ENCODE assay signal across 8 cellular contexts in the genomic region with DNA sequence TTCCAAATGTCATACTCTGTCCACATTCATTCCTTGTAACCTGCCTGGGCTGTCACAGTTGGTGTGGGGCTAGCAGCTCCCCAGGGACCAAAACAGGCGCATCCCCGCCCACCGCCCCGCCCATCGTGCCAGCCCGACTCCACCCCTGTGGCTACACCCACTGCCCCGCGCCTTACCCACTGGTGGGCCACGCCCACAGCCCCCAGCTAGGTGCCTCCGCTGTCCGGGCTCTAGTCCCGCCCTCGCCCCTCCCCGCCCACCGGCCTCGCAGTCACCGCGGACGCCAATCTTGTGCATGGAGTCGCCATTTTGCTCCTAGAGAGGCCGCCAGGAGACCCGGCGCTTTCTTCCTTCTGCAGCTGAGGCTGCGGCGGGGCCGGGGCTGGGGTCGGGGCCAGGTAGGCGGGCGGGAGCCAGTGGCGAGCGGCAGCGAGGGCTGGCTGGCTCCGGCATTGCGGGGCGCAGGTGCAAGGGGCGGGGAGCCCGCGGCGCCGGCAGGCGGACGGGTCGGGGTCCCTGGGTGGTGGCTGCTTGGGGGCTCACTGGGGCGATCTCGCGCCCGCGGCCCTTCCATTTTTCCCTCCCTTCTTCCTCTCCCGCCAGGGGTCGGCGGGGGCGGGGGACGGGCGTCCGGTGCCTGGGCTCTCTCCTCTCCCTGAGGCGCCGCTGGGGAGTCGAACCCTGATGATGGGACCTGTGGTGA. TPM values are rescaled to one million over a fixed set of nuclear protein-coding genes. Genes with fewer than 3 reads are reported as not detected.
DNase-seq lines count a peak whose midpoint lies in the region; ATAC-seq and TF ChIP-seq lines count a peak whose summit lies in the region.

A gene with protein sequence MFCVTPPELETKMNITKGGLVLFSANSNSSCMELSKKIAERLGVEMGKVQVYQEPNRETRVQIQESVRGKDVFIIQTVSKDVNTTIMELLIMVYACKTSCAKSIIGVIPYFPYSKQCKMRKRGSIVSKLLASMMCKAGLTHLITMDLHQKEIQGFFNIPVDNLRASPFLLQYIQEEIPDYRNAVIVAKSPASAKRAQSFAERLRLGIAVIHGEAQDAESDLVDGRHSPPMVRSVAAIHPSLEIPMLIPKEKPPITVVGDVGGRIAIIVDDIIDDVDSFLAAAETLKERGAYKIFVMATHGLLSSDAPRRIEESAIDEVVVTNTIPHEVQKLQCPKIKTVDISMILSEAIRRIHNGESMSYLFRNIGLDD (plus strand): TSS at position 268 of the 703 bp plus-strand sequence. CDS start 7,703 bp downstream, outside the sequence.

- H3K4me3 ChIP-seq in AG10803 (ENCODE audit: low read length): peak within 1 kb of the TSS; percentile 69

- H3K27ac Mint-ChIP-seq in activated CD4-positive, alpha-beta T cell treated with anti-CD3 and anti-CD28 coated beads, Interleukin-2, amount 10 ng/mL, durations not matched to agents 24 days and 14 days: peak within 1 kb of the TSS; percentile 60

- peak; percentile 63 for ATAC-seq in HG03521 (IDR thresholded peaks at IDR 0.05; ENCODE audit: unreplicated experiment)

- no peaks in the 10 kb centered on the region for H3K27me3 Mint-ChIP-seq in activated CD4-positive, alpha-beta T cell treated with anti-CD3 and anti-CD28 coated beads, Interleukin-2, amount 10 ng/mL, durations not matched to agents 24 days and 14 days

- H3K27me3 ChIP-seq in layer of hippocampus (ENCODE audit: control insufficient read depth, insufficient read depth, low read length): no peaks in the 10 kb centered on the region

- DNase-seq in AG10803 (ENCODE audit: low read depth) (peak; percentile 92), GM19240 (ENCODE audit: insufficient read length, low spot score) (peak; percentile 70), NCI-H69 (lab: John Stamatoyannopoulos, UW) (peak; percentile 96)
- DNase-seq in activated CD4-positive, alpha-beta T cell treated with anti-CD3 and anti-CD28 coated beads, Interleukin-2, amount 10 ng/mL, durations not matched to agents 24 days and 14 days: peak; percentile 97
- DNase-seq in stimulated activated CD4-positive, alpha-beta T cell treated with anti-CD3 and anti-CD28 coated beads, Interleukin-1b, Interleukin-23, amount 100 ng/mL, for 1 hour (ENCODE audit: low read depth in 2 of 2): peak; percentile 94

- TF ChIP-seq CTCF in AG10803 (conservative IDR thresholded peaks at IDR 0.05; ENCODE audit: low read length): no peak

- H3K4me3 Mint-ChIP-seq in activated CD4-positive, alpha-beta T cell treated with anti-CD3 and anti-CD28 coated beads, Interleukin-2, amount 10 ng/mL, durations not matched to agents 24 days and 14 days: peak within 1 kb of the TSS; percentile 83

- intact Hi-C loops in activated CD4-positive, alpha-beta T cell treated with anti-CD3 and anti-CD28 coated beads, Interleukin-2, amount 10 ng/mL, durations not matched to agents 24 days and 14 days (cut with micrococcal nuclease): loop anchor here (2.0 kb wide), 2 partner anchors 77 to 147 kb away; a partner anchor contains a TSS

- H3K27ac ChIP-seq in cingulate gyrus (ENCODE audit: low read depth, low read length) (peak within 1 kb of the TSS; percentile 92), layer of hippocampus (ENCODE audit: low read depth, low read length) (peak within 1 kb of the TSS; percentile 76)

- no peaks in the 10 kb centered on the region for H3K9me3 Mint-ChIP-seq in activated CD4-positive, alpha-beta T cell treated with anti-CD3 and anti-CD28 coated beads, Interleukin-2, amount 10 ng/mL, durations not matched to agents 24 days and 14 days

- peaks cover 6% of the 10 kb centered on the region for H3K36me3 Mint-ChIP-seq in activated CD4-positive, alpha-beta T cell treated with anti-CD3 and anti-CD28 coated beads, Interleukin-2, amount 10 ng/mL, durations not matched to agents 24 days and 14 days (ENCODE audit: low read depth)

- H3K4me1 Mint-ChIP-seq in activated CD4-positive, alpha-beta T cell treated with anti-CD3 and anti-CD28 coated beads, Interleukin-2, amount 10 ng/mL, durations not matched to agents 24 days and 14 days: peaks cover 44% of the 10 kb centered on the region

RNA-seq across cellular contexts. Expression of the gene that starts here (rescaled TPM):
- total RNA-seq in activated CD4-positive, alpha-beta T cell treated with anti-CD3 and anti-CD28 coated beads, Interleukin-2, amount 10 ng/mL, durations not matched to agents 24 days and 14 days: 70.0 and 74.0 TPM in 2 replicates

Comparison
In these comparisons a context has a peak if more than half of its experiments do, and no peak if none do; other contexts are left out.
1. Peak in every context shown above with its lines: DNase-seq, ATAC-seq, H3K4me3 ChIP-seq and H3K27ac ChIP-seq.